10 cellular contexts compared by ENCODE assay signal in the genomic region with DNA sequence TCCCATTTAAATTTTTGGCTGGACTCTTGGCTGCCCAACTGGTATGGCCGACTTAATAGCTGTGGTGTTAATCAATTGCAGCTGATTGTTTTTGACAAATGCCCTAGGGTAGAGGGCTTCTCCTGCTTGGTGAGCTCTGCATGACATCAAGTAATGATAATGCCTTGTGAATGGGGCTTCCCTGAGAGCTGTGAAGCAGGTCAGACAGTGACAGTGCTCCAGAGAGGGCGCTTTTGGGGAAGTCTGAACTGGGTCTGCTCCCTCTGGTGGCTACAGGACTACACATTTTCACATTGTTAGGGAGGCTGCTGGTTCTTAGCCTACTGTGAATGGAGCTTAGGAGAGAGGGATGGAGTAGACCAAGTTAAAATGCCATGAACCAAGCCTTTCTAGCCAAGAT.
DNase-seq lines count a peak whose midpoint lies in the region; ATAC-seq and TF ChIP-seq lines count a peak whose summit lies in the region.
"Had no signal": no experiment of that assay in that cellular context is flagged by ENCODE, and none has a peak within 500 bp of the region (broad histone marks: within the 10 kb centered on the region; RNA-seq: fewer than 3 reads in every experiment).

No MANE protein-coding gene starts in this region.

- H3K9ac ChIP-seq in endodermal cell (ENCODE audit: extremely low read depth, low read length, poor library complexity, severe bottlenecking) (no peak overlapping the region), trophoblast cell (ENCODE audit: low read length) (no peak overlapping the region)

- H3K9me3 ChIP-seq in endodermal cell (ENCODE audit: control insufficient read depth, low read length), result peaks cover 31% of the 10 kb centered on the region
- H3K9me3 ChIP-seq in trophoblast cell (ENCODE audit: insufficient read depth, low read depth, low read length), result no peaks in the 10 kb centered on the region

- no peak overlapping the region for H3K4me2 ChIP-seq in trophoblast cell (ENCODE audit: low read length)

- H3K27ac Mint-ChIP-seq in endodermal cell, result no peak overlapping the region
- H3K27ac Mint-ChIP-seq: activated T-helper 17 cell treated with anti-CD3 and anti-CD28 coated beads, Interleukin-2, amount 50 U/mL, for 72 hours had no signal

- H2BK5ac ChIP-seq in trophoblast cell (ENCODE audit: low read depth, low read length, poor library complexity), result no peak overlapping the region

- H3K23ac ChIP-seq in trophoblast cell (ENCODE audit: low read length), result no peak overlapping the region

- no peaks in the 10 kb centered on the region for H3K79me1 ChIP-seq in trophoblast cell (ENCODE audit: low read length)

- H3K4ac ChIP-seq in trophoblast cell (ENCODE audit: low read depth, low read length), result peak overlapping the region; percentile 13

- H3K18ac ChIP-seq in trophoblast cell (ENCODE audit: low read length), result no peak overlapping the region

- ATAC-seq in HG02798 (IDR thresholded peaks at IDR 0.05; ENCODE audit: poor library complexity, unreplicated experiment), result no peak
- ATAC-seq: activated T-helper 17 cell treated with anti-CD3 and anti-CD28 coated beads, Interleukin-2, amount 50 U/mL, for 72 hours had no signal

- TF ChIP-seq CTCF in endodermal cell (conservative IDR thresholded peaks at IDR 0.05), result peak; percentile 92

- no peak overlapping the region for H3K27ac ChIP-seq in endodermal cell (ENCODE audit: low read depth, low read length)
- no peak overlapping the region for H3K27ac ChIP-seq in trophoblast cell (ENCODE audit: low read depth, low read length)

- no peaks in the 10 kb centered on the region for H3K27me3 ChIP-seq in endodermal cell (ENCODE audit: control insufficient read depth, insufficient read depth, low read length, poor library complexity, severe bottlenecking)
- no peaks in the 10 kb centered on the region for H3K27me3 ChIP-seq in trophoblast cell (ENCODE audit: insufficient read depth, low read length)

- no peak overlapping the region for H3K4me3 Mint-ChIP-seq in endodermal cell
- H3K4me3 Mint-ChIP-seq: activated T-helper 17 cell treated with anti-CD3 and anti-CD28 coated beads, Interleukin-2, amount 50 U/mL, for 72 hours had no signal

- WGBS in endodermal cell (ENCODE audit: insufficient coverage in 1 of 2, insufficient read length in 1 of 2), 2 experiments, result 6% methylated on average over 2 of the region's 2 CpGs; no CpG with 5 or more reads in 1 of the 2 experiments
- no CpG with 5 or more reads among the region's 2 CpGs for WGBS in trophoblast cell (ENCODE audit: extremely low coverage, insufficient coverage, insufficient read length)

- no peak overlapping the region for H2BK12ac ChIP-seq in trophoblast cell (ENCODE audit: low read length)

- H3K4me1 ChIP-seq in endodermal cell (ENCODE audit: control insufficient read depth, insufficient read depth, low read length) (no peaks in the 10 kb centered on the region), trophoblast cell (ENCODE audit: control insufficient read depth in 1 of 2, insufficient read depth in 2 of 2, low read length in 2 of 2) (peaks cover 2 to 4% of the 10 kb centered on the region in 2 experiments)

- peaks cover 2% of the 10 kb centered on the region for H3K79me2 ChIP-seq in trophoblast cell (ENCODE audit: control insufficient read depth, insufficient read depth, low read length, poor library complexity)

- H2BK120ac ChIP-seq in trophoblast cell (ENCODE audit: insufficient read depth, low read length, poor library complexity), result no peak overlapping the region

- H3K36me3 Mint-ChIP-seq in endodermal cell (ENCODE audit: low read depth), result peaks cover 8% of the 10 kb centered on the region

- no peak overlapping the region for H2AFZ ChIP-seq in trophoblast cell (ENCODE audit: insufficient read depth, low read length, poor library complexity)

- H3K9me3 Mint-ChIP-seq in endodermal cell, result peaks cover 26% of the 10 kb centered on the region

- H3K36me3 ChIP-seq in endodermal cell (ENCODE audit: control insufficient read depth, insufficient read depth, low read length), result no peaks in the 10 kb centered on the region
- H3K36me3 ChIP-seq in trophoblast cell (ENCODE audit: control insufficient read depth in 1 of 2, insufficient read depth in 2 of 2, low read length in 2 of 2), result no peaks in the 10 kb centered on the region

- H4K91ac ChIP-seq in trophoblast cell (ENCODE audit: low read depth, low read length), result no peak overlapping the region

- no peak overlapping the region for H2AK5ac ChIP-seq in trophoblast cell (ENCODE audit: low read length)

- H4K8ac ChIP-seq in trophoblast cell (ENCODE audit: low read depth, low read length), result no peak overlapping the region

- H3K4me3 ChIP-seq in endodermal cell (ENCODE audit: low read length), result no peak overlapping the region
- no peak overlapping the region for H3K4me3 ChIP-seq in trophoblast cell (ENCODE audit: low read depth, low read length)

- DNase-seq in NOMO-1 treated with DMSO at 0.1 percent for 48 hours (lab: John Stamatoyannopoulos, UW; ENCODE audit: unreplicated experiment), result peak; percentile 5
- no peak for DNase-seq in NOMO-1 treated with dmso at 0.1 percent for 144 hours (lab: John Stamatoyannopoulos, UW; ENCODE audit: unreplicated experiment)
- peak; percentile 36 for DNase-seq in NCI-H460 (ENCODE audit: extremely low read depth, low read depth)
- peak; percentile 95 for DNase-seq in endodermal cell
- peak; percentile 29 to 63 for DNase-seq in trophoblast cell
- DNase-seq in activated gamma-delta T cell treated with Interleukin-2 at 50 U/mL for 16 hours, result no peak
- no peak for DNase-seq in stimulated activated naive CD4-positive, alpha-beta T cell (lab: John Stamatoyannopoulos, UW)
- DNase-seq: NCI-H2081 treated with DMSO at 0.1 percent for 48 hours had no signal

- peaks cover 15% of the 10 kb centered on the region for H3K4me1 Mint-ChIP-seq in endodermal cell
- H3K4me1 Mint-ChIP-seq: activated T-helper 17 cell treated with anti-CD3 and anti-CD28 coated beads, Interleukin-2, amount 50 U/mL, for 72 hours had no signal

- H4K12ac ChIP-seq in trophoblast cell (ENCODE audit: low read depth, low read length), result no peak overlapping the region

- no peak overlapping the region for H3K14ac ChIP-seq in trophoblast cell (ENCODE audit: low read length)

- no peaks in the 10 kb centered on the region for H3K27me3 Mint-ChIP-seq in endodermal cell (ENCODE audit: insufficient read depth)

Comparison
In these comparisons a context has a peak if more than half of its experiments do, and no peak if none do; other contexts are left out.
1. DNase-seq: peak in NOMO-1 treated with DMSO at 0.1 percent for 48 hours (single experiment), NCI-H460 (single experiment), endodermal cell (single experiment) and trophoblast cell (2 of 2); none in NOMO-1 treated with dmso at 0.1 percent for 144 hours (single experiment), activated gamma-delta T cell treated with Interleukin-2 at 50 U/mL for 16 hours (single experiment) and stimulated activated naive CD4-positive, alpha-beta T cell (0 of 6).